9 cellular contexts compared by ENCODE assay signal in the genomic region with DNA sequence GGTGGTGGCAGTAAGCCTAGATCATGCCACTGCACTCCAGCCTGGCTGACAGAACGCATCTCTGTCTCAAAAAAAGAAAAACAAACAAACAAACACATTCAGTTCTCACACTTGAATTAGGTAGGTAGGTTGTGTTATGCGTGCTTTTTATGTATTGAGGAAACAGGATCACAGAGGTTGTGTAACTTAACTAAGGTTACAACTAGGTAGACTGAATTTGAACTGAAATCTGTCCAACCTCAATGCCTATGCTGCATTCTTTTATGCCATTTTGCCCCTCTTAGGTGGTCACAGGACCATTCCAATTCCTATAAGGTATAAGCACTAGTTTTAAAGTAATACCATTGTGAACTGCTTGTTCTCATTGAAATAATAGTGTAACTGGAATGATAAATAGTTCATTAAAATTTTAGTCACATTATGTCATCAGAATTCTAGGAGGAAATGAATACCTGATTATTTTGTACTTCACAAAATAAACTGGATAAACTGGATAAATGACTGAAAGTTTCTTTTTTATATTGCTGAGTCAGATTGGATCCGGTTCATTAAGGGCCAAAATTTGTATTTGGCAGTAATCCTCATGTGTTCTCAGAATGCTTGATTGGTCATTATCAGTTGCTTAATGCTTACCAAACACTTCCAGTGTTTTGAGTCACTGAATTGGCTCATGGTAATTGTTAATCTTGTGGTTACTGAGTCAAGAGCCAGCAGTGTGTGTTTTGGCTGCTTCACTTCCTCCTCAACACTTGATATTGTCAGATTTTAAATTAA. TPM values are rescaled to one million over a fixed set of nuclear protein-coding genes. Genes with fewer than 3 reads are reported as not detected.
A peak's percentile ranks its signal among the peaks of the same experiment; 100 is the strongest.
DNase-seq lines count a peak whose midpoint lies in the region; ATAC-seq, FAIRE-seq and TF ChIP-seq lines count a peak whose summit lies in the region.
"Had no signal": no experiment of that assay in that cellular context is flagged by ENCODE, and none has a peak within 500 bp of the region (broad histone marks: within the 10 kb centered on the region; RNA-seq: fewer than 3 reads in every experiment).

No MANE protein-coding gene starts in this region.

- H2AFZ ChIP-seq in Karpas-422 (ENCODE audit: low read length) = no peak overlapping the region

- CTCF ChIA-PET in CD4-positive, alpha-beta memory T cell (lab: Charles Lee; ENCODE audit: partially characterized antibody) = no interaction called here

- no peaks in the 10 kb centered on the region for H3K9me3 ChIP-seq in CD4-positive, alpha-beta memory T cell (ENCODE audit: control insufficient read depth in 1 of 2, low read length in 2 of 2)
- no peaks in the 10 kb centered on the region for H3K9me3 ChIP-seq in Karpas-422 (ENCODE audit: low read length)
- H3K9me3 ChIP-seq: SJSA1 had no signal

- FAIRE-seq in frontal cortex (lab: Jason Lieb, UNC) = no peak

- H3K4me1 Mint-ChIP-seq in CD4-positive, alpha-beta memory T cell = peaks cover 26 to 61% (median 39%) of the 10 kb centered on the region in 4 donors

- H3K4me3 ChIP-seq in CD4-positive, alpha-beta memory T cell (ENCODE audit: low read length in 2 of 2) = no peak overlapping the region
- no peak overlapping the region for H3K4me3 ChIP-seq in Karpas-422 (ENCODE audit: low read length)
- H3K4me3 ChIP-seq: SJSA1 had no signal

- DNase-seq in CD4-positive, alpha-beta memory T cell = peak in 3 of 5 donors; percentile 32 to 61 (median 34)
- DNase-seq in Karpas-422 (no peak), frontal cortex (ENCODE audit: low spot score in 2 of 2) (peak; percentile 13 to 56), putamen (ENCODE audit: low spot score) (peak; percentile 27), NCI-H524 (lab: John Stamatoyannopoulos, UW) (no peak)
- no peak for DNase-seq in stimulated activated naive CD4-positive, alpha-beta T cell treated with Interleukin-2 at 50 U/mL for 16 hours (lab: John Stamatoyannopoulos, UW)

- H3K27me3 Mint-ChIP-seq in CD4-positive, alpha-beta memory T cell = no peaks in the 10 kb centered on the region

- TF ChIP-seq CTCF in VCaP (conservative IDR thresholded peaks at IDR 0.05) = no peak

- H3K36me3 ChIP-seq in CD4-positive, alpha-beta memory T cell (ENCODE audit: insufficient read depth, low read length) = no peaks in the 10 kb centered on the region
- no peaks in the 10 kb centered on the region for H3K36me3 ChIP-seq in Karpas-422 (ENCODE audit: insufficient read depth, low read length)
- H3K36me3 ChIP-seq: SJSA1 had no signal

- peak overlapping the region; percentile 5 for H3K4me2 ChIP-seq in Karpas-422 (ENCODE audit: low read depth, low read length, poor library complexity, severe bottlenecking)

- peak overlapping the region in 2 of 8 donors; percentile 64 to 66 for H3K4me3 Mint-ChIP-seq in CD4-positive, alpha-beta memory T cell

- H3K27ac Mint-ChIP-seq in CD4-positive, alpha-beta memory T cell = peak overlapping the region in 6 of 7 donors; percentile 35 to 81 (median 52)

- no peaks in the 10 kb centered on the region for H4K20me1 ChIP-seq in Karpas-422 (ENCODE audit: insufficient read depth, low read depth, low read length)

- H3K36me3 Mint-ChIP-seq in CD4-positive, alpha-beta memory T cell = peaks cover 4 to 21% of the 10 kb centered on the region in 2 donors

- H3K9me3 Mint-ChIP-seq in CD4-positive, alpha-beta memory T cell = no peaks in the 10 kb centered on the region

- H3K9ac ChIP-seq in Karpas-422 (ENCODE audit: low read length) = no peak overlapping the region

- POLR2A ChIA-PET in CD4-positive, alpha-beta memory T cell (lab: Charles Lee; ENCODE audit: partially characterized antibody) = no interaction called here

- no peaks in the 10 kb centered on the region for H3K9me2 ChIP-seq in Karpas-422 (replicated peaks; ENCODE audit: insufficient read depth, low read length)

- no peak overlapping the region for H3K27ac ChIP-seq in CD4-positive, alpha-beta memory T cell (ENCODE audit: low read depth, low read length)
- peak overlapping the region; percentile 30; the same call in 1 of the 2 replicates for H3K27ac ChIP-seq in Karpas-422 (ENCODE audit: low read length)
- H3K27ac ChIP-seq in VCaP = peak overlapping the region; percentile 43
- H3K27ac ChIP-seq: SJSA1 had no signal

- ATAC-seq in GM19463 (IDR thresholded peaks at IDR 0.05; ENCODE audit: unreplicated experiment) = peak; percentile 88

- intact Hi-C loops in CD4-positive, alpha-beta memory T cell (cut with micrococcal nuclease) = no loop called here

- H3K27me3 ChIP-seq in CD4-positive, alpha-beta memory T cell (ENCODE audit: insufficient read depth, low read length) = no peaks in the 10 kb centered on the region
- no peaks in the 10 kb centered on the region for H3K27me3 ChIP-seq in Karpas-422 (ENCODE audit: low read length)
- H3K27me3 ChIP-seq: SJSA1 had no signal

- H3K79me2 ChIP-seq in Karpas-422 (ENCODE audit: low read length) = peaks cover 92% of the 10 kb centered on the region

- peaks cover 35% of the 10 kb centered on the region for H3K4me1 ChIP-seq in CD4-positive, alpha-beta memory T cell (ENCODE audit: insufficient read depth, low read length)
- H3K4me1 ChIP-seq in Karpas-422 (ENCODE audit: low read length) = peaks cover 24% of the 10 kb centered on the region

RNA-seq across cellular contexts. Expression of gene UBAP1, which starts 7.1 kb away (rescaled TPM):
- total RNA-seq in CD4-positive, alpha-beta memory T cell = 10 to 100 TPM; 34.8 to 36.3 TPM
- 10 to 100 TPM; 57.5 to 58.8 TPM for polyA plus RNA-seq in CD4-positive, alpha-beta memory T cell
- 18.3 and 22.6 TPM in 2 replicates for total RNA-seq in Karpas-422 (2014; rRNA removed; shearing (Covaris generic); ENCODE audit: low replicate concordance)
- total RNA-seq in frontal cortex = 21.6 TPM

RNA-seq across cellular contexts. Expression of gene DCAF12, which starts 59.5 kb away (rescaled TPM):
- total RNA-seq in CD4-positive, alpha-beta memory T cell = 10 to 100 TPM; 29.7 to 31.0 TPM
- 10 to 100 TPM; 13.0 to 19.3 TPM for polyA plus RNA-seq in CD4-positive, alpha-beta memory T cell
- 56.7 and 86.3 TPM in 2 replicates for total RNA-seq in Karpas-422 (2014; rRNA removed; shearing (Covaris generic); ENCODE audit: low replicate concordance)
- total RNA-seq in frontal cortex = 19.2 TPM

Comparison
In these comparisons a context has a peak if more than half of its experiments do, and no peak if none do; other contexts are left out.
1. DNase-seq: peak in CD4-positive, alpha-beta memory T cell (3 of 5), frontal cortex (2 of 2) and putamen (single experiment); none in Karpas-422 (single experiment), stimulated activated naive CD4-positive, alpha-beta T cell treated with Interleukin-2 at 50 U/mL for 16 hours (single experiment) and NCI-H524 (0 of 2).